In the genomic region with DNA sequence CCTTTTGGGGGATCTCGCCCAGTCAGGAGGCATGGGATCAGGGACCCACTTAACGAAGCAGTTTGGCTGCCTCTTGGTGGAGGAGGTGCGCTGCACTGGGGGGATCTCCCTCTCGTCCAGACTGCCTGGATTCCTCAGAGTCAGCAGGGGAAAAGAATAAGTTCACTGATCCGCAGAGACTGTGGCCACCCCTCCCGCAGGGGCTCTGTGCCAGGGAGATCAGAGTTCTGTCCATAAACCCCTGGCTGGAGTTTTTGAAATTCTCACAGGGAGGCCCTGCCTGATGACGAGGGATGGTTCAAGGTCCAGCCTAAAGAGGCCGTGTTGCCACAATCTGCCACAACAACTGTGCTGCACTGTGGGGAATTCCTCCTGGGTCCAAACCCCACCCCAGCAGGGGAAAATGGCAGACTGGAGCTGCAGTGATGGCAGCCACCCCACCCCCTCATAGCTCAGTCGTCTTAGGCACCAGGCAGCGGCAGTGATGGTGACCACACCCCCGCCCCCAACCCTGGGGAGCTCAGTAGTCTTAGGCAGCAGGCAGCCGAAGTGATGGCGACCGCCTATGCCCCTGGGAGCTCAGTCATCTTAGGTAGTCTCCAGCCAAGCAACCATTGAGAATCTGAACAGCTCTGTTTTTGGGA, we compare ENCODE assay signal across 21 cellular contexts.
DNase-seq lines count a peak whose midpoint lies in the region; ATAC-seq and TF ChIP-seq lines count a peak whose summit lies in the region.
"Had no signal": no experiment of that assay in that cellular context is flagged by ENCODE, and none has a peak within 500 bp of the region (broad histone marks: within the 10 kb centered on the region; RNA-seq: fewer than 3 reads in every experiment).

No MANE protein-coding gene starts in this region.

- H3K27ac Mint-ChIP-seq in nephron: peak overlapping the region; percentile 34 to 87 (median 75)
- H3K27ac Mint-ChIP-seq in Caco-2 (ENCODE audit: unreplicated experiment): no peak overlapping the region
- no peak overlapping the region for H3K27ac Mint-ChIP-seq in activated T-cell treated with anti-CD3 and anti-CD28 coated beads, Interleukin-2, amount 50 U/mL, for 24 hours
- H3K27ac Mint-ChIP-seq: CD4-positive, CD25-positive, alpha-beta regulatory T cell had no signal

- H3K9ac ChIP-seq in duodenal mucosa (ENCODE audit: low read depth in 1 of 2, low read length in 2 of 2): no peak overlapping the region

- peak; percentile 98 for ATAC-seq in left colon

- H3K4me1 ChIP-seq in duodenal mucosa (ENCODE audit: control insufficient read depth in 1 of 2, insufficient read depth in 2 of 2, low read length in 2 of 2) (peaks cover 5 to 15% of the 10 kb centered on the region in 2 donors), Caco-2 (0 out of 2 replicates have a peak, but pooled peaks cover 4% of the 10 kb centered on the region)
- H3K4me1 ChIP-seq: HAP-1, SJSA1 had no signal

- no TSS peak for BruUV-seq in Caco-2 (replicated peaks; lab: Mats Ljungman, UMichigan)

- TF ChIP-seq CTCF in nephron (IDR thresholded peaks at IDR 0.05; ENCODE audit: unreplicated experiment in 3 of 3): no peak
- TF ChIP-seq CTCF in Caco-2 (IDR thresholded peaks at IDR 0.05; ENCODE audit: insufficient read depth in 1 of 2, low read depth in 1 of 2, low read length in 1 of 2, severe bottlenecking in 1 of 2, unreplicated experiment in 1 of 2): no peak

- peak overlapping the region; percentile 58 for H3K27ac ChIP-seq in duodenal mucosa (ENCODE audit: low read depth, low read length)
- H3K27ac ChIP-seq: HL-60, RWPE1, SJSA1 had no signal

- POLR2A ChIA-PET in Caco-2 (lab: Charles Lee): no interaction called here

- H3K4me3 Mint-ChIP-seq in nephron (no peak overlapping the region), Caco-2 (ENCODE audit: unreplicated experiment) (no peak overlapping the region)
- no peak overlapping the region for H3K4me3 Mint-ChIP-seq in activated T-cell treated with anti-CD3 and anti-CD28 coated beads, Interleukin-2, amount 50 U/mL, for 24 hours
- H3K4me3 Mint-ChIP-seq: CD4-positive, CD25-positive, alpha-beta regulatory T cell had no signal

- intact Hi-C loops in left colon (cut with DNase I, micrococcal nuclease): no loop called here
- intact Hi-C loops in Caco-2 (cut with micrococcal nuclease; ENCODE audit: unreplicated experiment): no loop called here

- no peaks in the 10 kb centered on the region for H3K4me1 Mint-ChIP-seq in nephron
- peaks cover 16% of the 10 kb centered on the region for H3K4me1 Mint-ChIP-seq in Caco-2 (ENCODE audit: low read depth, unreplicated experiment)
- no peaks in the 10 kb centered on the region for H3K4me1 Mint-ChIP-seq in activated T-cell treated with anti-CD3 and anti-CD28 coated beads, Interleukin-2, amount 50 U/mL, for 24 hours (ENCODE audit: low read depth)
- H3K4me1 Mint-ChIP-seq: CD4-positive, CD25-positive, alpha-beta regulatory T cell had no signal

- peak; percentile 83 to 84 for DNase-seq in left colon
- no peak for DNase-seq in Caco-2
- no peak for DNase-seq in midbrain (lab: John Stamatoyannopoulos, UW)
- no peak for DNase-seq in activated T-cell treated with anti-CD3 and anti-CD28 coated beads, Interleukin-2, amount 50 U/mL, for 24 hours
- no peak for DNase-seq in EL
- DNase-seq: Calu3; CD4-positive, CD25-positive, alpha-beta regulatory T cell; DMS53; KBM-7; MV-4-11; NCI-H1436; NCI-H2029; NCI-H2171 treated with DMSO at 0.1 percent for 48 hours; NCI-H748 treated with DMSO at 0.1 percent for 48 hours; OCI-M1 had no signal

- peak overlapping the region; percentile 54 to 55 for H3K4me3 ChIP-seq in duodenal mucosa (ENCODE audit: low read depth in 1 of 2, low read length in 2 of 2)
- H3K4me3 ChIP-seq in Caco-2 (ENCODE audit: low read depth, low read length): no peak overlapping the region
- H3K4me3 ChIP-seq: HAP-1, SJSA1 had no signal

- H3K36me3 Mint-ChIP-seq in nephron (ENCODE audit: low read depth): peaks cover 5% of the 10 kb centered on the region
- H3K36me3 Mint-ChIP-seq in Caco-2 (ENCODE audit: insufficient read depth, unreplicated experiment): no peaks in the 10 kb centered on the region
- H3K36me3 Mint-ChIP-seq in activated T-cell treated with anti-CD3 and anti-CD28 coated beads, Interleukin-2, amount 50 U/mL, for 24 hours (ENCODE audit: low read depth): no peaks in the 10 kb centered on the region
- H3K36me3 Mint-ChIP-seq: CD4-positive, CD25-positive, alpha-beta regulatory T cell had no signal

- no peaks in the 10 kb centered on the region for H3K27me3 Mint-ChIP-seq in nephron (ENCODE audit: low read depth)
- no peaks in the 10 kb centered on the region for H3K27me3 Mint-ChIP-seq in Caco-2 (ENCODE audit: insufficient read depth, unreplicated experiment)
- no peaks in the 10 kb centered on the region for H3K27me3 Mint-ChIP-seq in activated T-cell treated with anti-CD3 and anti-CD28 coated beads, Interleukin-2, amount 50 U/mL, for 24 hours
- H3K27me3 Mint-ChIP-seq: CD4-positive, CD25-positive, alpha-beta regulatory T cell had no signal

- CTCF ChIA-PET in Caco-2 (lab: Charles Lee): no interaction called here

- H3K36me3 ChIP-seq in duodenal mucosa (ENCODE audit: control insufficient read depth in 1 of 2, insufficient read depth in 2 of 2, low read length in 2 of 2) (no peaks in the 10 kb centered on the region), Caco-2 (ENCODE audit: control insufficient read depth, insufficient read depth, low read length) (no peaks in the 10 kb centered on the region)
- H3K36me3 ChIP-seq: HAP-1, SJSA1 had no signal

- H3K9me3 ChIP-seq in duodenal mucosa (ENCODE audit: control insufficient read depth in 1 of 2, low read length in 2 of 2) (no peaks in the 10 kb centered on the region), Caco-2 (no peaks in the 10 kb centered on the region)
- H3K9me3 ChIP-seq: HAP-1, SJSA1 had no signal

- peaks cover 12% of the 10 kb centered on the region for H3K9me3 Mint-ChIP-seq in nephron
- no peaks in the 10 kb centered on the region for H3K9me3 Mint-ChIP-seq in Caco-2 (ENCODE audit: unreplicated experiment)
- no peaks in the 10 kb centered on the region for H3K9me3 Mint-ChIP-seq in activated T-cell treated with anti-CD3 and anti-CD28 coated beads, Interleukin-2, amount 50 U/mL, for 24 hours

- no peaks in the 10 kb centered on the region for H3K27me3 ChIP-seq in duodenal mucosa (ENCODE audit: control insufficient read depth in 1 of 2, insufficient read depth in 2 of 2, low read length in 2 of 2)
- no peaks in the 10 kb centered on the region for H3K27me3 ChIP-seq in Caco-2 (replicated peaks; ENCODE audit: control insufficient read depth, insufficient read depth, low read length)
- H3K27me3 ChIP-seq: SJSA1 had no signal

Comparison
In these comparisons a context has a peak if more than half of its experiments do, and no peak if none do; other contexts are left out.
1. DNase-seq: peak in left colon (2 of 2); none in Caco-2 (0 of 2), midbrain (single experiment), activated T-cell treated with anti-CD3 and anti-CD28 coated beads, Interleukin-2, amount 50 U/mL, for 24 hours (single experiment) and EL (single experiment).
2. H3K27ac Mint-ChIP-seq: peak in nephron (3 of 3); none in Caco-2 (single experiment) and activated T-cell treated with anti-CD3 and anti-CD28 coated beads, Interleukin-2, amount 50 U/mL, for 24 hours (single experiment).